In the genomic region with DNA sequence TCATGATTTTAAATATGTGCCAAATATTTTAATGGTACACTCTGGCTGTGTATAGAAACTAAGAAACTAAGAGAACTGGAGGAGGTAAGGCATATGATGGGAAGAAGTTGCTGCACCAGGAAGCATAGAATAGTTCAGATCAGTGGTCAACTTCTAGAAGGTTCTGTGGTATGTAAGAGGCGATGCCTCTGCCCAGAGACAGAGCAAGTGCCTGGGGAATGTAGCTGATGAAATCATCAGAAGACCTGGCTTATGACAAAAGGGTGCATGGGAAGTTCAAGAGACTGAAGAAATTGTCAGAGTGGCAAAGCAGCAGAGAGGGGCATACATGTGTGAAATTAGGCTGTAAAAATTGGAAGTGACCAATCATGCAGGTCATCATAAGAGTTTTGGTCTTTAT, we compare ENCODE assay signal across 23 cellular contexts.
DNase-seq lines count a peak whose midpoint lies in the region; FAIRE-seq and TF ChIP-seq lines count a peak whose summit lies in the region.
"Had no signal": no experiment of that assay in that cellular context is flagged by ENCODE, and none has a peak within 500 bp of the region (broad histone marks: within the 10 kb centered on the region; RNA-seq: fewer than 3 reads in every experiment).

No MANE protein-coding gene starts in this region.

- H3K27me3 Mint-ChIP-seq in activated naive CD8-positive, alpha-beta T cell treated with anti-CD3 and anti-CD28 coated beads for 36 hours = no peaks in the 10 kb centered on the region
- H3K27me3 Mint-ChIP-seq: CD4-positive, CD25-positive, alpha-beta regulatory T cell had no signal

- no peak for FAIRE-seq in keratinocyte (lab: Jason Lieb, UNC)
- FAIRE-seq in kidney (lab: Jason Lieb, UNC) = no peak
- FAIRE-seq: A204.1, GM18507, H54, HepG2 had no signal

- no peaks in the 10 kb centered on the region for H4K20me1 ChIP-seq in keratinocyte (ENCODE audit: control insufficient read depth, extremely low read depth, insufficient read depth, low read length)
- H4K20me1 ChIP-seq in smooth muscle cell (ENCODE audit: low read depth) = no peaks in the 10 kb centered on the region
- H4K20me1 ChIP-seq: BLaER1 had no signal

- H3K79me2 ChIP-seq in keratinocyte (ENCODE audit: control insufficient read depth, insufficient read depth, low read length) (no peaks in the 10 kb centered on the region), smooth muscle cell (ENCODE audit: low read depth) (no peaks in the 10 kb centered on the region)

- no peak for TF ChIP-seq CTCF in epithelial cell of esophagus (IDR thresholded peaks at IDR 0.05; ENCODE audit: insufficient read depth, low read depth, low read length, missing control alignments)
- TF ChIP-seq CTCF in keratinocyte (optimal IDR thresholded peaks at IDR 0.05 in 1 of 3, IDR thresholded peaks at IDR 0.05 in 1 of 3, conservative IDR thresholded peaks at IDR 0.05 in 1 of 3; ENCODE audit: extremely low read depth in 1 of 3, insufficient read depth in 2 of 3, low read length in 3 of 3) = no peak
- TF ChIP-seq CTCF in smooth muscle cell (IDR thresholded peaks at IDR 0.05; ENCODE audit: borderline replicate concordance, insufficient read depth, poor library complexity, severe bottlenecking) = no peak
- TF ChIP-seq CTCF in kidney (IDR thresholded peaks at IDR 0.05; ENCODE audit: borderline replicate concordance, extremely low read depth, insufficient read depth) = no peak

- no peak overlapping the region for H3K4me3 Mint-ChIP-seq in activated naive CD8-positive, alpha-beta T cell treated with anti-CD3 and anti-CD28 coated beads for 36 hours
- H3K4me3 Mint-ChIP-seq: CD4-positive, CD25-positive, alpha-beta regulatory T cell had no signal

- H3K9me3 ChIP-seq in keratinocyte (ENCODE audit: control insufficient read depth, low read depth, low read length) (no peaks in the 10 kb centered on the region), smooth muscle cell (replicated peaks; ENCODE audit: low read depth) (no peaks in the 10 kb centered on the region), kidney (ENCODE audit: control insufficient read depth in 1 of 2, low read length in 2 of 2) (no peaks in the 10 kb centered on the region)
- H3K9me3 ChIP-seq: BLaER1, SJCRH30 had no signal

- no peak overlapping the region for H3K4me3 ChIP-seq in epithelial cell of esophagus (ENCODE audit: low read length)
- H3K4me3 ChIP-seq in keratinocyte (ENCODE audit: control insufficient read depth in 2 of 3, extremely low read depth in 1 of 3, insufficient read depth in 2 of 3, low read depth in 1 of 3, low read length in 3 of 3) = no peak overlapping the region
- H3K4me3 ChIP-seq in smooth muscle cell = no peak overlapping the region
- H3K4me3 ChIP-seq in kidney (ENCODE audit: low read length in 2 of 2) = no peak overlapping the region
- H3K4me3 ChIP-seq: BLaER1, SJCRH30 had no signal

- H3K9me3 Mint-ChIP-seq in activated naive CD8-positive, alpha-beta T cell treated with anti-CD3 and anti-CD28 coated beads for 36 hours = peaks cover 2% of the 10 kb centered on the region

- H3K9me1 ChIP-seq in keratinocyte (ENCODE audit: control insufficient read depth, extremely low read depth, insufficient read depth, low read length) = no peaks in the 10 kb centered on the region

- H3K27ac Mint-ChIP-seq in activated naive CD8-positive, alpha-beta T cell treated with anti-CD3 and anti-CD28 coated beads for 36 hours = no peak overlapping the region
- H3K27ac Mint-ChIP-seq: CD4-positive, CD25-positive, alpha-beta regulatory T cell had no signal

- WGBS in smooth muscle cell (ENCODE audit: low lambda C conversion rate) = 76% methylated on average over 1 of the region's 1 CpG

- no peaks in the 10 kb centered on the region for H3K36me3 Mint-ChIP-seq in activated naive CD8-positive, alpha-beta T cell treated with anti-CD3 and anti-CD28 coated beads for 36 hours
- H3K36me3 Mint-ChIP-seq: CD4-positive, CD25-positive, alpha-beta regulatory T cell had no signal

- H3K4me1 Mint-ChIP-seq in activated naive CD8-positive, alpha-beta T cell treated with anti-CD3 and anti-CD28 coated beads for 36 hours = no peaks in the 10 kb centered on the region
- H3K4me1 Mint-ChIP-seq: CD4-positive, CD25-positive, alpha-beta regulatory T cell had no signal

- dilution Hi-C loops in keratinocyte (cut with MboI; ENCODE audit: extremely low pct_ligation_motif_present, low sequenced_read_pairs) = no loop called here

- intact Hi-C loops in kidney (cut with DNase I) = no loop called here

- DNase-seq in NCI-H226 (peak; percentile 1), epithelial cell of esophagus (ENCODE audit: low read depth) (peak; percentile 84), keratinocyte (ENCODE audit: low read depth, low spot score) (no peak), smooth muscle cell (lab: John Stamatoyannopoulos, UW; ENCODE audit: unreplicated experiment) (no peak), kidney (no peak)
- no peak for DNase-seq in activated naive CD8-positive, alpha-beta T cell treated with anti-CD3 and anti-CD28 coated beads for 36 hours
- DNase-seq in activated naive CD4-positive, alpha-beta T cell (lab: John Stamatoyannopoulos, UW) = no peak
- DNase-seq: CD4-positive, CD25-positive, alpha-beta regulatory T cell; Karpas-422; NCI-H1092 treated with DMSO at 0.1 percent for 48 hours; NCI-H1436; NCI-H187 treated with DMSO at 0.1 percent for 48 hours; NCI-H446 treated with DMSO at 0.1 percent for 48 hours; NCI-H526; NCI-H82; NK-92 treated with Interleukin-12 subunit alpha and Interleukin-12 subunit beta, amount 100 ng/mL, for 24 hours; PC-3; SJCRH30 had no signal

- H3K4me1 ChIP-seq in keratinocyte (ENCODE audit: control insufficient read depth, extremely low read depth, insufficient read depth, low read length) = peaks cover 32% of the 10 kb centered on the region
- H3K4me1 ChIP-seq in smooth muscle cell (ENCODE audit: low read depth) = no peaks in the 10 kb centered on the region
- no peaks in the 10 kb centered on the region for H3K4me1 ChIP-seq in kidney (ENCODE audit: control insufficient read depth in 1 of 2, insufficient read depth in 1 of 2, low read depth in 1 of 2, low read length in 2 of 2)
- H3K4me1 ChIP-seq: BLaER1, SJCRH30 had no signal

- no peak overlapping the region for H2AFZ ChIP-seq in keratinocyte (ENCODE audit: control insufficient read depth, low read length)
- no peak overlapping the region for H2AFZ ChIP-seq in smooth muscle cell (ENCODE audit: low read depth)

- no peaks in the 10 kb centered on the region for H3K27me3 ChIP-seq in keratinocyte (ENCODE audit: control insufficient read depth, extremely low read depth, insufficient read depth, low read length)
- peaks cover 3% of the 10 kb centered on the region for H3K27me3 ChIP-seq in smooth muscle cell (ENCODE audit: low read depth)
- H3K27me3 ChIP-seq: BLaER1, SJCRH30 had no signal

- H3K27ac ChIP-seq in keratinocyte (ENCODE audit: control insufficient read depth, insufficient read depth, low read length) (peak overlapping the region; percentile 99), smooth muscle cell (ENCODE audit: low read depth) (peak overlapping the region; percentile 85), kidney (ENCODE audit: low read depth in 2 of 2, low read length in 2 of 2) (no peak overlapping the region)
- H3K27ac ChIP-seq: BLaER1, SJCRH30 had no signal

- no peak overlapping the region for H3K4me2 ChIP-seq in keratinocyte (ENCODE audit: control insufficient read depth, extremely low read depth, insufficient read depth, low read depth, low read length)
- H3K4me2 ChIP-seq in smooth muscle cell = peak overlapping the region; percentile 4
- H3K4me2 ChIP-seq: BLaER1 had no signal

- H3F3A ChIP-seq in smooth muscle cell (ENCODE audit: low read depth) = no peaks in the 10 kb centered on the region

- no peak overlapping the region for H3K9ac ChIP-seq in keratinocyte (ENCODE audit: control insufficient read depth, extremely low read depth, insufficient read depth, low read length)
- H3K9ac ChIP-seq in smooth muscle cell (ENCODE audit: low read depth) = peak overlapping the region; percentile 23
- H3K9ac ChIP-seq in kidney (ENCODE audit: low read length in 2 of 2) = no peak overlapping the region
- H3K9ac ChIP-seq: BLaER1 had no signal

- H3K36me3 ChIP-seq in keratinocyte (ENCODE audit: control insufficient read depth in 2 of 2, extremely low read depth in 1 of 2, insufficient read depth in 2 of 2, low read length in 2 of 2) (no peaks in the 10 kb centered on the region), smooth muscle cell (ENCODE audit: low read depth) (no peaks in the 10 kb centered on the region), kidney (ENCODE audit: control insufficient read depth in 1 of 2, insufficient read depth in 2 of 2, low read length in 2 of 2) (no peaks in the 10 kb centered on the region)
- H3K36me3 ChIP-seq: BLaER1, SJCRH30 had no signal

Comparison
In these comparisons a context has a peak if more than half of its experiments do, and no peak if none do; other contexts are left out.
1. DNase-seq: peak in NCI-H226 (single experiment) and epithelial cell of esophagus (single experiment); none in keratinocyte (single experiment), smooth muscle cell (single experiment), activated naive CD8-positive, alpha-beta T cell treated with anti-CD3 and anti-CD28 coated beads for 36 hours (single experiment), kidney (single experiment) and activated naive CD4-positive, alpha-beta T cell (0 of 4).
2. H3K27ac ChIP-seq: peak in keratinocyte (single experiment) and smooth muscle cell (single experiment); none in kidney (0 of 2).